ENCODE assay signal across 10 cellular contexts in genomic region chr3:128727996-128728395, GRCh38. TPM values are rescaled to one million over a fixed set of nuclear protein-coding genes. Genes with fewer than 3 reads are reported as not detected.
A peak's percentile ranks its signal among the peaks of the same experiment; 100 is the strongest.
DNase-seq lines count a peak whose midpoint lies in the region; ATAC-seq, FAIRE-seq and TF ChIP-seq lines count a peak whose summit lies in the region.
"Had no signal": no experiment of that assay in that cellular context is flagged by ENCODE, and none has a peak within 500 bp of the region (broad histone marks: within the 10 kb centered on the region; RNA-seq: fewer than 3 reads in every experiment).

No MANE protein-coding gene starts in this region.

- H3K9me3 Mint-ChIP-seq in astrocyte (ENCODE audit: unreplicated experiment) (no peaks in the 10 kb centered on the region), mesothelial cell of epicardium (no peaks in the 10 kb centered on the region)

- H3K27ac ChIP-seq in A673 (ENCODE audit: low read depth, low read length, poor library complexity, severe bottlenecking), result no peak overlapping the region
- no peak overlapping the region for H3K27ac ChIP-seq in HEK293 (ENCODE audit: extremely low read depth, low read depth, low read length)
- H3K27ac ChIP-seq in astrocyte (ENCODE audit: low read depth, low read length), result peak overlapping the region; percentile 98
- H3K27ac ChIP-seq: WERI-Rb-1 had no signal

- no peaks in the 10 kb centered on the region for H3K27me3 ChIP-seq in A673 (replicated peaks; ENCODE audit: insufficient read depth, low read depth, low read length, poor library complexity)
- no peaks in the 10 kb centered on the region for H3K27me3 ChIP-seq in astrocyte (ENCODE audit: insufficient read depth, low read length)

- POLR2A ChIA-PET in A673 (lab: Charles Lee; ENCODE audit: low non-redundant PET) (interaction anchor here (0.9 kb wide), 1 partner anchor 1235 kb away, joined by 3 read pairs; no protein-coding TSS in a partner anchor), HEK293 (lab: Yijun Ruan, JAX) (no interaction called here)

- H3K27ac Mint-ChIP-seq in astrocyte (ENCODE audit: unreplicated experiment) (no peak overlapping the region), mesothelial cell of epicardium (peak overlapping the region; percentile 75)

- peak overlapping the region; percentile 95 for H3K4me2 ChIP-seq in astrocyte (ENCODE audit: low read length)

- H3K27me3 Mint-ChIP-seq in astrocyte (ENCODE audit: low read depth, unreplicated experiment), result no peaks in the 10 kb centered on the region
- H3K27me3 Mint-ChIP-seq in mesothelial cell of epicardium (ENCODE audit: low read depth), result no peaks in the 10 kb centered on the region

- H4K20me1 ChIP-seq in astrocyte (ENCODE audit: insufficient read depth, low read length), result peaks cover 68% of the 10 kb centered on the region

- BruUV-seq in A673 (replicated peaks; lab: Mats Ljungman, UMichigan), result no TSS peak

- H3K4me3 ChIP-seq in A673 (ENCODE audit: low read depth, low read length, poor library complexity, severe bottlenecking) (peak overlapping the region; percentile 99), HEK293 (ENCODE audit: low read depth, low read length) (peak overlapping the region; percentile 99; the same call in 1 of the 2 replicates), astrocyte (ENCODE audit: insufficient read depth, low read depth, low read length) (peak overlapping the region; percentile 83)

- intact Hi-C loops in A673 (cut with micrococcal nuclease; ENCODE audit: unreplicated experiment), result no loop called here

- DNase-seq in A673 (ENCODE audit: low spot score) (no peak), astrocyte (ENCODE audit: low read depth) (peak; percentile 61), mesothelial cell of epicardium (ENCODE audit: low spot score in 2 of 2, unreplicated experiment in 2 of 2) (no peak), C1 segment of cervical spinal cord (lab: John Stamatoyannopoulos, UW) (no peak), superior temporal gyrus (ENCODE audit: extremely low spot score) (no peak), middle frontal gyrus (ENCODE audit: extremely low spot score, low spot score) (no peak)
- DNase-seq: WERI-Rb-1 had no signal

- H3K36me3 Mint-ChIP-seq in astrocyte (ENCODE audit: low read depth, unreplicated experiment) (peaks cover 3% of the 10 kb centered on the region), mesothelial cell of epicardium (peaks cover 3% of the 10 kb centered on the region)

- peak overlapping the region; percentile 99 for H3K9ac ChIP-seq in astrocyte (ENCODE audit: low read length)

- ATAC-seq in HG03025 (IDR thresholded peaks at IDR 0.05; ENCODE audit: low FRiP score, unreplicated experiment), result no peak

- H3K36me3 ChIP-seq in A673 (ENCODE audit: insufficient read depth, low read length, poor library complexity, severe bottlenecking) (no peaks in the 10 kb centered on the region), HEK293 (ENCODE audit: control insufficient read depth in 2 of 2, insufficient read depth in 1 of 2, low read length in 2 of 2) (peaks cover 0 to 5% of the 10 kb centered on the region in 2 experiments; a peak in 1 of 3 replicates), astrocyte (ENCODE audit: insufficient read depth, low read length) (no peaks in the 10 kb centered on the region)

- peaks cover 33% of the 10 kb centered on the region for H3K4me1 Mint-ChIP-seq in astrocyte (ENCODE audit: low read depth, unreplicated experiment)
- peaks cover 41% of the 10 kb centered on the region for H3K4me1 Mint-ChIP-seq in mesothelial cell of epicardium

- H2AFZ ChIP-seq in astrocyte (ENCODE audit: low read depth, low read length), result no peak overlapping the region

- CTCF ChIA-PET in A673 (lab: Charles Lee) (no interaction called here), HEK293 (lab: Yijun Ruan, JAX) (interaction anchor here (0.7 to 1.8 kb wide), 4 partner anchors 48 to 146 kb away, joined by 3 to 4 read pairs (median 3); no protein-coding TSS in a partner anchor)

- FAIRE-seq in astrocyte (lab: Jason Lieb, UNC), result no peak
- FAIRE-seq: G401.6 had no signal

- peaks cover 3% of the 10 kb centered on the region for H3K4me1 ChIP-seq in A673 (ENCODE audit: insufficient read depth, low read length, poor library complexity, severe bottlenecking)
- H3K4me1 ChIP-seq in HEK293 (ENCODE audit: control insufficient read depth, insufficient read depth, low read length), result no peaks in the 10 kb centered on the region
- H3K4me1 ChIP-seq in astrocyte (ENCODE audit: insufficient read depth, low read length), result peaks cover 10% of the 10 kb centered on the region

- H3K4me3 Mint-ChIP-seq in astrocyte (ENCODE audit: unreplicated experiment) (peak overlapping the region; percentile 95), mesothelial cell of epicardium (peak overlapping the region; percentile 81)

- TF ChIP-seq CTCF in A673 (conservative IDR thresholded peaks at IDR 0.05; ENCODE audit: low read depth, low read length) (no peak), HEK293 (tag by site-specific recombination; IDR thresholded peaks at IDR 0.05) (no peak), astrocyte (IDR thresholded peaks at IDR 0.05; ENCODE audit: insufficient read depth, low read depth, low read length) (no peak), mesothelial cell of epicardium (IDR thresholded peaks at IDR 0.05; ENCODE audit: unreplicated experiment) (no peak)

- H3K79me2 ChIP-seq in astrocyte (ENCODE audit: insufficient read depth, low read length), result peaks cover 76% of the 10 kb centered on the region

- H3K9me3 ChIP-seq in A673 (ENCODE audit: low read depth, low read length, poor library complexity, severe bottlenecking) (no peaks in the 10 kb centered on the region), HEK293 (ENCODE audit: control insufficient read depth, insufficient read depth, low read depth, low read length) (no peaks in the 10 kb centered on the region), astrocyte (ENCODE audit: insufficient read depth, low read depth, low read length) (no peaks in the 10 kb centered on the region)

TF ChIP-seq in HEK293, 187 proteins besides CTCF, POLR2A, EP300 and RAD21:
- TF ChIP-seq PRDM4 (tag by site-specific recombination; IDR thresholded peaks at IDR 0.05) (no peak), ZNF23 (tag by site-specific recombination; IDR thresholded peaks at IDR 0.05; ENCODE audit: borderline replicate concordance) (no peak), KLF1 (tag by site-specific recombination; IDR thresholded peaks at IDR 0.05) (no peak), INSM2 (tag by site-specific recombination; IDR thresholded peaks at IDR 0.05) (no peak), SCRT1 (tag by site-specific recombination; IDR thresholded peaks at IDR 0.05; ENCODE audit: borderline replicate concordance) (no peak), YY1 (tag by site-specific recombination; IDR thresholded peaks at IDR 0.05) (no peak), ZNF510 (tag by site-specific recombination; IDR thresholded peaks at IDR 0.05; ENCODE audit: insufficient replicate concordance) (no peak), ZBTB8A (tag by site-specific recombination; IDR thresholded peaks at IDR 0.05) (no peak), ZBTB21 (tag by site-specific recombination; IDR thresholded peaks at IDR 0.05) (no peak)

RNA-seq across cellular contexts. Expression of gene RAB7A, which starts 2.0 kb away (rescaled TPM):
- total RNA-seq in A673 (2021) (245 and 258 TPM in 2 replicates), astrocyte (305 and 319 TPM in 2 replicates), mesothelial cell of epicardium (133 to 136 TPM (median 135 TPM) in 3 replicates)
